In the genomic region with DNA sequence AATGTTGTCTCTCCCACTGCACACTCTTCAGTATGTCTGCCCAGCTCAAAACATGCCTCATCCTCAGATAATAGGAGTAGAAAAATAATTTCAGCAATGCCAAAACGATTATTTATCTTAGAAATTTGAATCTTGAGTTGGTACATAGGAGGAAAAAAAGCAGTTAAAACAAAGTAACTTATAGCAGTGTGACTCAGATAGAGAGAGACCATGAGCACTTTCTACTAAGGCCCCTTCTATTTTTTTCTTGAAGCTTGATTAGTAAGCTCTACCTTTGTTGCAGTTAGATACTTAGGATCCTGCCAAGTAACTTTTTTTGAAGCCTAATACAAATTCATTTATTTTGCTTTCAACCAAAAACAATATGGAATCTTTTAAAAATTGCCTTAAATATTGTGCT, we compare ENCODE assay signal across 25 cellular contexts.
"Had no signal": no experiment of that assay in that cellular context is flagged by ENCODE, and none has a peak within 500 bp of the region (broad histone marks: within the 10 kb centered on the region; RNA-seq: fewer than 3 reads in every experiment).

No MANE protein-coding gene starts in this region.

- DNase-seq: hippocampal formation; kidney; left colon; left lung; lower lobe of right lung; mammary epithelial cell; mesenchymal stem cell; naive thymus-derived CD8-positive, alpha-beta T cell; nephron progenitor cell; occipital lobe; ovary; right lobe of liver; spleen; stimulated activated CD4-positive, alpha-beta T cell treated with anti-CD3 and anti-CD28 coated beads, Interleukin-4, amount 100 ng/mL, for 24 hours; stimulated activated naive CD4-positive, alpha-beta T cell treated with Interleukin-2 at 50 U/mL for 16 hours; stimulated activated naive CD8-positive, alpha-beta T cell treated with anti-CD3 and anti-CD28 coated beads, Interleukin-15, amount 100 ng/mL, for 72 hours; substantia nigra; uterus had no signal

- H3K4me3 ChIP-seq: left lung, lower lobe of right lung, neural progenitor cell, ovary, right atrium auricular region, right lobe of liver, skin epidermis, spleen, tibial nerve, uterus had no signal

- H2AFZ ChIP-seq: neural progenitor cell had no signal

- H3K4me2 ChIP-seq: neural progenitor cell had no signal

- H3K4me1 ChIP-seq: left lung, lower lobe of right lung, right atrium auricular region, right lobe of liver, spleen, tibial nerve, uterus had no signal

- H3K9me3 ChIP-seq: left lung, lower lobe of right lung, neutrophil, ovary, right atrium auricular region, right lobe of liver, spleen, tibial nerve, uterus had no signal

- H3K9ac ChIP-seq: neural progenitor cell had no signal

- ATAC-seq: left colon; left lung; lower lobe of right lung; naive thymus-derived CD8-positive, alpha-beta T cell; right lobe of liver; stimulated activated memory B cell treated with anti-CD40 and anti-IgM and Interleukin-4, amounts not matched to agents 10 μg/mL and 1 μg/mL and 100 μg/mL, for 72 hours; stimulated activated naive CD8-positive, alpha-beta T cell treated with anti-CD3 and anti-CD28 coated beads, Interleukin-15, amount 100 ng/mL, for 72 hours had no signal

- FAIRE-seq: islet of Langerhans, kidney had no signal

- H3K27me3 ChIP-seq: left lung, neural progenitor cell, neutrophil, ovary, right atrium auricular region, right lobe of liver, spleen, tibial nerve, uterus had no signal

- H3K36me3 ChIP-seq: left lung, lower lobe of right lung, neural progenitor cell, neutrophil, ovary, right atrium auricular region, right lobe of liver, spleen, tibial nerve, uterus had no signal

- H3K27ac ChIP-seq: left lung, lower lobe of right lung, neural progenitor cell, neutrophil, ovary, right atrium auricular region, right lobe of liver, skin epidermis, spleen, tibial nerve, uterus had no signal
